Comparison of ENCODE assay signal across 1 cellular context in genomic region chr11:65497141-65498041, GRCh38.
TF ChIP-seq lines count a peak whose summit lies in the region.

No MANE protein-coding gene starts in this region.

TF ChIP-seq in HepG2, 621 proteins besides CTCF, POLR2A, EP300 and RAD21 (continued from another document and continues in another):
- TF ChIP-seq, protein P1, sequence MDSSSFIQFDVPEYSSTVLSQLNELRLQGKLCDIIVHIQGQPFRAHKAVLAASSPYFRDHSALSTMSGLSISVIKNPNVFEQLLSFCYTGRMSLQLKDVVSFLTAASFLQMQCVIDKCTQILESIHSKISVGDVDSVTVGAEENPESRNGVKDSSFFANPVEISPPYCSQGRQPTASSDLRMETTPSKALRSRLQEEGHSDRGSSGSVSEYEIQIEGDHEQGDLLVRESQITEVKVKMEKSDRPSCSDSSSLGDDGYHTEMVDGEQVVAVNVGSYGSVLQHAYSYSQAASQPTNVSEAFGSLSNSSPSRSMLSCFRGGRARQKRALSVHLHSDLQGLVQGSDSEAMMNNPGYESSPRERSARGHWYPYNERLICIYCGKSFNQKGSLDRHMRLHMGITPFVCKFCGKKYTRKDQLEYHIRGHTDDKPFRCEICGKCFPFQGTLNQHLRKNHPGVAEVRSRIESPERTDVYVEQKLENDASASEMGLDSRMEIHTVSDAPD (CRISPR knock-in tag; IDR thresholded peaks at IDR 0.05) = peak; percentile 62; the same call in 1 of the 2 replicates
- TF ChIP-seq ZNF781 (CRISPR knock-in tag; IDR thresholded peaks at IDR 0.05; ENCODE audit: borderline replicate concordance, not compliant biosample characterization) (no peak), DZIP1 (CRISPR knock-in tag; IDR thresholded peaks at IDR 0.05) (0 out of 2 replicates have a peak, but pooled peaks have one; percentile 26), SRY (CRISPR knock-in tag; IDR thresholded peaks at IDR 0.05) (peak; percentile 61; the same call in 1 of the 2 replicates), ZSCAN22 (CRISPR knock-in tag; IDR thresholded peaks at IDR 0.05) (no peak), NR2C2 (CRISPR knock-in tag; IDR thresholded peaks at IDR 0.05; ENCODE audit: borderline replicate concordance) (no peak), RBM39 (IDR thresholded peaks at IDR 0.05; ENCODE audit: low read depth, low read length, poor library complexity, severe bottlenecking) (no peak), FOXA3 (CRISPR knock-in tag; IDR thresholded peaks at IDR 0.05) (no peak; the same call in 1 of the 2 replicates), NFE2L1 (CRISPR knock-in tag; IDR thresholded peaks at IDR 0.05; ENCODE audit: borderline replicate concordance) (no peak), ZNF556 (CRISPR knock-in tag; IDR thresholded peaks at IDR 0.05; ENCODE audit: borderline replicate concordance) (peak; percentile 92; the same call in 1 of the 2 replicates), RCOR2 (CRISPR knock-in tag; IDR thresholded peaks at IDR 0.05) (no peak), RFX5 (IDR thresholded peaks at IDR 0.05; ENCODE audit: low read depth, low read length) (no peak; the same call in 1 of the 2 replicates), YY1 (IDR thresholded peaks at IDR 0.05; ENCODE audit: insufficient read depth, insufficient replicate concordance, low read depth, low read length) (peak; percentile 95), JUND (CRISPR knock-in tag; IDR thresholded peaks at IDR 0.05) (no peak), ZNF776 (CRISPR knock-in tag; IDR thresholded peaks at IDR 0.05) (peak; percentile 76), ZGPAT (CRISPR knock-in tag; IDR thresholded peaks at IDR 0.05) (peak; percentile 95), ADNP (CRISPR knock-in tag; IDR thresholded peaks at IDR 0.05) (no peak), ZNF12 (CRISPR knock-in tag; IDR thresholded peaks at IDR 0.05) (peak; percentile 54; the same call in 1 of the 2 replicates), ZNF281 (CRISPR knock-in tag; IDR thresholded peaks at IDR 0.05; ENCODE audit: borderline replicate concordance) (peak; percentile 94; the same call in 1 of the 2 replicates), ZNF704 (CRISPR knock-in tag; IDR thresholded peaks at IDR 0.05; ENCODE audit: borderline replicate concordance) (no peak), HIVEP1 (CRISPR knock-in tag; IDR thresholded peaks at IDR 0.05) (peak; percentile 86), GLI4 (CRISPR knock-in tag; IDR thresholded peaks at IDR 0.05; ENCODE audit: borderline replicate concordance) (no peak), HDAC2 (CRISPR knock-in tag; IDR thresholded peaks at IDR 0.05) (peak; percentile 89), ZFP36L2 (CRISPR knock-in tag; IDR thresholded peaks at IDR 0.05) (no peak), ZBTB20 (CRISPR knock-in tag; IDR thresholded peaks at IDR 0.05; ENCODE audit: borderline replicate concordance, low read depth) (peak; percentile 64; the same call in 1 of the 2 replicates), HNF1B (CRISPR knock-in tag; IDR thresholded peaks at IDR 0.05) (peak; percentile 83), ZNF772 (CRISPR knock-in tag; IDR thresholded peaks at IDR 0.05) (peak; percentile 36; the same call in 1 of the 2 replicates), CENPX (CRISPR knock-in tag; IDR thresholded peaks at IDR 0.05) (no peak), ZNF639 (CRISPR knock-in tag; conservative IDR thresholded peaks at IDR 0.05) (0 out of 2 replicates have a peak, but pooled peaks have one; percentile 39), SETDB1 (CRISPR knock-in tag; IDR thresholded peaks at IDR 0.05; ENCODE audit: borderline replicate concordance) (no peak), SOX5 (CRISPR knock-in tag; IDR thresholded peaks at IDR 0.05; ENCODE audit: borderline replicate concordance) (peak; percentile 71), GATAD1 (CRISPR knock-in tag; IDR thresholded peaks at IDR 0.05) (no peak), CEBPG (CRISPR knock-in tag; IDR thresholded peaks at IDR 0.05) (peak; percentile 85), TRIM22 (IDR thresholded peaks at IDR 0.05) (no peak), NFIC (IDR thresholded peaks at IDR 0.05; ENCODE audit: low read length) (0 out of 2 replicates have a peak, but pooled peaks have one; percentile 4), IKZF4 (CRISPR knock-in tag; IDR thresholded peaks at IDR 0.05; ENCODE audit: borderline replicate concordance, low read depth, not compliant biosample characterization) (no peak), NFYC (CRISPR knock-in tag; IDR thresholded peaks at IDR 0.05) (peak; percentile 47), ZNF382 (CRISPR knock-in tag; IDR thresholded peaks at IDR 0.05; ENCODE audit: borderline replicate concordance) (no peak), ZNF670 (CRISPR knock-in tag; IDR thresholded peaks at IDR 0.05; ENCODE audit: borderline replicate concordance) (peak; percentile 75; the same call in 1 of the 2 replicates)
- TF ChIP-seq, protein P2, sequence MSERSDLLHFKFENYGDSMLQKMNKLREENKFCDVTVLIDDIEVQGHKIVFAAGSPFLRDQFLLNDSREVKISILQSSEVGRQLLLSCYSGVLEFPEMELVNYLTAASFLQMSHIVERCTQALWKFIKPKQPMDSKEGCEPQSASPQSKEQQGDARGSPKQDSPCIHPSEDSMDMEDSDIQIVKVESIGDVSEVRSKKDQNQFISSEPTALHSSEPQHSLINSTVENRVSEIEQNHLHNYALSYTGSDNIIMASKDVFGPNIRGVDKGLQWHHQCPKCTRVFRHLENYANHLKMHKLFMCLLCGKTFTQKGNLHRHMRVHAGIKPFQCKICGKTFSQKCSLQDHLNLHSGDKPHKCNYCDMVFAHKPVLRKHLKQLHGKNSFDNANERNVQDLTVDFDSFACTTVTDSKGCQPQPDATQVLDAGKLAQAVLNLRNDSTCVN (CRISPR knock-in tag; IDR thresholded peaks at IDR 0.05; ENCODE audit: borderline replicate concordance) = peak; percentile 95
- TF ChIP-seq, protein P3, sequence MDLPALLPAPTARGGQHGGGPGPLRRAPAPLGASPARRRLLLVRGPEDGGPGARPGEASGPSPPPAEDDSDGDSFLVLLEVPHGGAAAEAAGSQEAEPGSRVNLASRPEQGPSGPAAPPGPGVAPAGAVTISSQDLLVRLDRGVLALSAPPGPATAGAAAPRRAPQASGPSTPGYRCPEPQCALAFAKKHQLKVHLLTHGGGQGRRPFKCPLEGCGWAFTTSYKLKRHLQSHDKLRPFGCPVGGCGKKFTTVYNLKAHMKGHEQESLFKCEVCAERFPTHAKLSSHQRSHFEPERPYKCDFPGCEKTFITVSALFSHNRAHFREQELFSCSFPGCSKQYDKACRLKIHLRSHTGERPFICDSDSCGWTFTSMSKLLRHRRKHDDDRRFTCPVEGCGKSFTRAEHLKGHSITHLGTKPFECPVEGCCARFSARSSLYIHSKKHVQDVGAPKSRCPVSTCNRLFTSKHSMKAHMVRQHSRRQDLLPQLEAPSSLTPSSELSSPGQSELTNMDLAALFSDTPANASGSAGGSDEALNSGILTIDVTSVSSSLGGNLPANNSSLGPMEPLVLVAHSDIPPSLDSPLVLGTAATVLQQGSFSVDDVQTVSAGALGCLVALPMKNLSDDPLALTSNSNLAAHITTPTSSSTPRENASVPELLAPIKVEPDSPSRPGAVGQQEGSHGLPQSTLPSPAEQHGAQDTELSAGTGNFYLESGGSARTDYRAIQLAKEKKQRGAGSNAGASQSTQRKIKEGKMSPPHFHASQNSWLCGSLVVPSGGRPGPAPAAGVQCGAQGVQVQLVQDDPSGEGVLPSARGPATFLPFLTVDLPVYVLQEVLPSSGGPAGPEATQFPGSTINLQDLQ (CRISPR knock-in tag; IDR thresholded peaks at IDR 0.05) = 0 out of 2 replicates have a peak, but pooled peaks have one; percentile 67
- TF ChIP-seq, protein P4, sequence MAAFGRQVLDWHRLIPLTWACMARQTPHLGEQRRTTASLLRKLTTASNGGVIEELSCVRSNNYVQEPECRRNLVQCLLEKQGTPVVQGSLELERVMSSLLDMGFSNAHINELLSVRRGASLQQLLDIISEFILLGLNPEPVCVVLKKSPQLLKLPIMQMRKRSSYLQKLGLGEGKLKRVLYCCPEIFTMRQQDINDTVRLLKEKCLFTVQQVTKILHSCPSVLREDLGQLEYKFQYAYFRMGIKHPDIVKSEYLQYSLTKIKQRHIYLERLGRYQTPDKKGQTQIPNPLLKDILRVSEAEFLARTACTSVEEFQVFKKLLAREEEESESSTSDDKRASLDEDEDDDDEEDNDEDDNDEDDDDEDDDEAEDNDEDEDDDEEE (CRISPR knock-in tag; IDR thresholded peaks at IDR 0.05) = peak; percentile 40; the same call in 1 of the 2 replicates
